11 cellular contexts compared by ENCODE assay signal in the genomic region with DNA sequence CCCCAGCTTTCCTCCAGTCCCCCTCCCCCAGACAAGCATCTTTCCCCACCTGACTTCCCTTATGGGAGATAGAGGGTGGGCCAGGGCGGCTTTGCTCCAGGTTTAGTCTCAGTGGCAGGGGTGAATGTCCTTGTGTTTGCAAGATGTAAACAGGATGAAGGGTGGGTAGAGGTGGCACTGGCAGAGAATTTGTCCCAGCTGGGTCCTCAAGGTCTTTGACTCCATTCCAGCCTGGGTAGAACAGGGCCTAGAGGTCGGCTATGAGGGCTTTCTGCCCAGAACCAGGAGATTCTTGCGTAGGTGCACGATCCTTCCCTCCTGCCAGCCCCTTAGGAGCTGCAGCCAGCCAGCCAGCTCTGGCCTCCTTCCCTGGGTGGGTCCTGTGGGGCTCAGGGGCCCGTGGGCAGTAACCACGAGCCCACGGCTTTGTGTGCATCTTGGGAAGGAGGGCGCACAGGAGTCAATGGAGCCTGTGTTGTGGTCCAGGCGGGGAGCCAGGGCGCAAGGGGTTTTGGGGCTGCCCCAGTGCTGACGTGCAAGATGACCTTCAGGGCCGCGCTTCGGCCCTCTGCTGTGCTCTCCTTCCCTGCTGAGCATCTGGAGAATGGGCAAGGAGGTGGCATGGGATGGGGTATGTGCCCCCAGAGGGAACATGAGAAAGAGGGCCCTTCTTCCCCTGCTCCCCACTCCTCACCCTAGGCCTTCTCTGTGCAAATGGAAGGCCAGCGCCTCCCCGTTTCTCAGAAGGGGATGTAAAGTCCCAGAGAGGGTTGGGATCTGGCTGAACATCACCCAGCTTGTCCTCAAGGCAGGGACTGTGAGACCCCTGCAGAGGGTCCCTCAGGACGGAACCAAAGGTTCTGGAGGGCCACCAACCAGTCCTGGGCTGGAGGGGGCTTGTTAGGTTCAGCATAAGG. TPM values are rescaled to one million over a fixed set of nuclear protein-coding genes. Genes with fewer than 3 reads are reported as not detected.
A peak's percentile ranks its signal among the peaks of the same experiment; 100 is the strongest.
DNase-seq lines count a peak whose midpoint lies in the region; ATAC-seq and TF ChIP-seq lines count a peak whose summit lies in the region.
"Had no signal": no experiment of that assay in that cellular context is flagged by ENCODE, and none has a peak within 500 bp of the region (broad histone marks: within the 10 kb centered on the region; RNA-seq: fewer than 3 reads in every experiment).

No MANE protein-coding gene starts in this region.

- no peak for TF ChIP-seq EP300 in SK-N-SH (IDR thresholded peaks at IDR 0.05; ENCODE audit: borderline replicate concordance in 1 of 2, low read depth in 1 of 2, low read length in 1 of 2)

- WGBS in SK-N-SH (ENCODE audit: low lambda C conversion rate): 89% methylated on average over 6 of the region's 17 CpGs

- no peaks in the 10 kb centered on the region for H3K79me2 ChIP-seq in SK-N-SH (ENCODE audit: insufficient read depth)

- ATAC-seq in SK-N-SH treated with all-trans-retinoic acid at 6 μM for 48 hours (no peak), gastrocnemius medialis (no peak), HG02870 (IDR thresholded peaks at IDR 0.05; ENCODE audit: unreplicated experiment) (no peak)

- peak overlapping the region; percentile 37; the same call in 1 of the 2 replicates for H3K9ac ChIP-seq in SK-N-SH

- TF ChIP-seq RAD21 in SK-N-SH (IDR thresholded peaks at IDR 0.05; ENCODE audit: low read length): no peak

- H3K36me3 ChIP-seq in SK-N-SH (replicated peaks in 1 of 2; ENCODE audit: control insufficient read depth in 1 of 2, insufficient read depth in 2 of 2, low read length in 1 of 2) (peaks cover 0 to 2% of the 10 kb centered on the region in 2 experiments), SJCRH30 (peaks cover 3% of the 10 kb centered on the region), gastrocnemius medialis (peaks cover 0 to 4% of the 10 kb centered on the region in 2 donors)
- H3K36me3 ChIP-seq: breast epithelium had no signal

- H3K4me3 ChIP-seq in SK-N-SH (ENCODE audit: low read depth in 2 of 2, low read length in 1 of 2) (no peak overlapping the region), SJCRH30 (peak overlapping the region; percentile 40), gastrocnemius medialis (no peak overlapping the region)
- H3K4me3 ChIP-seq: breast epithelium had no signal

- TF ChIP-seq CTCF in SK-N-SH (IDR thresholded peaks at IDR 0.05) (no peak), gastrocnemius medialis (IDR thresholded peaks at IDR 0.05 in 4 of 5, conservative IDR thresholded peaks at IDR 0.05 in 1 of 5) (no peak)

- H3K9me2 ChIP-seq in SK-N-SH: no peaks in the 10 kb centered on the region

- H3K27ac ChIP-seq in SK-N-SH (ENCODE audit: low read depth in 2 of 2, low read length in 1 of 2) (peak overlapping the region in 1 of 2 experiments; percentile 79; a peak in 1 of 4 replicates), SJCRH30 (peak overlapping the region; percentile 55; the same call in 1 of the 2 replicates), epithelial cell of prostate (peak overlapping the region; percentile 27), gastrocnemius medialis (peak overlapping the region; percentile 76 to 100 (median 84))
- H3K27ac ChIP-seq: 22Rv1 had no signal

- TF ChIP-seq POLR2A in gastrocnemius medialis (IDR thresholded peaks at IDR 0.05): no peak

- DNase-seq in SK-N-SH (no peak), SJCRH30 (no peak), epithelial cell of prostate (ENCODE audit: low read depth, low spot score) (no peak), gastrocnemius medialis (no peak), SHP77 (lab: John Stamatoyannopoulos, UW) (no peak), glomerular visceral epithelial cell (ENCODE audit: extremely low spot score) (no peak)

- H4K20me1 ChIP-seq in SK-N-SH (ENCODE audit: insufficient read depth): no peaks in the 10 kb centered on the region

- in situ Hi-C loops in gastrocnemius medialis (cut with MboI; ENCODE audit: low sequenced_read_pairs in 4 of 4): no loop called here

- H3K4me1 ChIP-seq in SK-N-SH (ENCODE audit: control insufficient read depth in 1 of 2, insufficient read depth in 2 of 2, low read depth in 1 of 2, low read length in 1 of 2) (peaks cover 31 to 34% of the 10 kb centered on the region in 2 experiments; a peak in 3 of 4 replicates), SJCRH30 (peaks cover 45% of the 10 kb centered on the region), gastrocnemius medialis (peaks cover 44 to 53% of the 10 kb centered on the region in 2 donors)

- intact Hi-C loops in gastrocnemius medialis (cut with DNase I; ENCODE audit: low total_unique reads): no loop called here

- H3K4me2 ChIP-seq in SK-N-SH: peak overlapping the region; percentile 82

- H3K27me3 ChIP-seq in SK-N-SH (ENCODE audit: insufficient read depth) (no peaks in the 10 kb centered on the region), SJCRH30 (no peaks in the 10 kb centered on the region), gastrocnemius medialis (no peaks in the 10 kb centered on the region)
- H3K27me3 ChIP-seq: breast epithelium had no signal

- H2AFZ ChIP-seq in SK-N-SH (ENCODE audit: low read depth): no peak overlapping the region; the same call in 1 of the 2 replicates

- no peaks in the 10 kb centered on the region for H3K9me3 ChIP-seq in SK-N-SH
- no peaks in the 10 kb centered on the region for H3K9me3 ChIP-seq in SJCRH30 (replicated peaks)
- no peaks in the 10 kb centered on the region for H3K9me3 ChIP-seq in gastrocnemius medialis
- H3K9me3 ChIP-seq: breast epithelium had no signal

- POLR2A ChIA-PET in SK-N-SH (lab: Yijun Ruan, JAX): interaction anchor here (0.7 kb wide), 1 partner anchor 30 kb away, joined by 3 read pairs; no protein-coding TSS in a partner anchor

- H3F3A ChIP-seq in SK-N-SH (replicated peaks; ENCODE audit: insufficient read depth): peaks cover 10% of the 10 kb centered on the region

- CTCF ChIA-PET in SK-N-SH (lab: Yijun Ruan, JAX): interaction anchor here (0.9 to 6.6 kb wide), 8 partner anchors 10 to 806 kb away, joined by 3 to 52 read pairs (median 5); partner anchors contain the start of genes POU3F1 and UTP11

TF ChIP-seq in SK-N-SH, 30 proteins besides CTCF, POLR2A, EP300 and RAD21 (continues in another document):
- TF ChIP-seq MEF2A (IDR thresholded peaks at IDR 0.05; ENCODE audit: borderline replicate concordance, low read depth) (no peak), FOXJ3 (CRISPR knock-in tag; IDR thresholded peaks at IDR 0.05) (no peak), RXRA (IDR thresholded peaks at IDR 0.05; ENCODE audit: borderline replicate concordance, low read depth) (no peak), MXI1 (IDR thresholded peaks at IDR 0.05; ENCODE audit: low read depth, low read length) (no peak)
- TF ChIP-seq, protein P1, sequence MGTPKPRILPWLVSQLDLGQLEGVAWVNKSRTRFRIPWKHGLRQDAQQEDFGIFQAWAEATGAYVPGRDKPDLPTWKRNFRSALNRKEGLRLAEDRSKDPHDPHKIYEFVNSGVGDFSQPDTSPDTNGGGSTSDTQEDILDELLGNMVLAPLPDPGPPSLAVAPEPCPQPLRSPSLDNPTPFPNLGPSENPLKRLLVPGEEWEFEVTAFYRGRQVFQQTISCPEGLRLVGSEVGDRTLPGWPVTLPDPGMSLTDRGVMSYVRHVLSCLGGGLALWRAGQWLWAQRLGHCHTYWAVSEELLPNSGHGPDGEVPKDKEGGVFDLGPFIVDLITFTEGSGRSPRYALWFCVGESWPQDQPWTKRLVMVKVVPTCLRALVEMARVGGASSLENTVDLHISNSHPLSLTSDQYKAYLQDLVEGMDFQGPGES (IDR thresholded peaks at IDR 0.05; ENCODE audit: low read depth, low read length): no peak

TF ChIP-seq in SK-N-SH treated with all-trans-retinoic acid at 6 μM for 48 hours, 23 proteins besides CTCF, POLR2A, EP300 and RAD21 (continues in another document):
- no peak for TF ChIP-seq ESRRG (CRISPR knock-in tag; IDR thresholded peaks at IDR 0.05)
- TF ChIP-seq CREB5 (CRISPR knock-in tag; IDR thresholded peaks at IDR 0.05; ENCODE audit: low read depth): no peak
- no peak for TF ChIP-seq TCF4 (CRISPR knock-in tag; IDR thresholded peaks at IDR 0.05; ENCODE audit: borderline replicate concordance)
- no peak for TF ChIP-seq SNAI2 (CRISPR knock-in tag; IDR thresholded peaks at IDR 0.05)
- no peak for TF ChIP-seq RARB (CRISPR knock-in tag; IDR thresholded peaks at IDR 0.05)
- TF ChIP-seq OSR1 (CRISPR knock-in tag; IDR thresholded peaks at IDR 0.05): no peak
- no peak for TF ChIP-seq ZC3H10 (CRISPR knock-in tag; IDR thresholded peaks at IDR 0.05)

RNA-seq across cellular contexts. Expression of gene POU3F1, which starts 15.7 kb away (rescaled TPM):
- polyA plus RNA-seq in SK-N-SH (2012; rRNA removed): not detected in 2 replicates
- polyA plus RNA-seq in SK-N-SH (2012; cell fraction: cytosol; rRNA removed): not detected in 2 replicates
- not detected in 2 replicates for polyA plus RNA-seq in SK-N-SH (2012; cell fraction: nucleus; rRNA removed)
- 1.6 and 1.7 TPM in 2 replicates for total RNA-seq in SJCRH30 (2014; rRNA removed; shearing (Covaris generic))
- total RNA-seq in gastrocnemius medialis: 1 to 10 TPM in 1 of 4 donors, under 1 TPM in 3; 0.13 to 2.3 (median 0.69) TPM
- total RNA-seq: subcutaneous adipose tissue had no signal

RNA-seq across cellular contexts. Expression of gene UTP11, which starts 18.3 kb away (rescaled TPM):
- polyA plus RNA-seq in SK-N-SH (2012; rRNA removed): 26.8 and 27.3 TPM in 2 replicates
- 38.0 and 45.1 TPM in 2 replicates for polyA plus RNA-seq in SK-N-SH (2012; cell fraction: cytosol; rRNA removed)
- 12.3 and 17.0 TPM in 2 replicates for polyA plus RNA-seq in SK-N-SH (2012; cell fraction: nucleus; rRNA removed)
- total RNA-seq in SJCRH30 (2014; rRNA removed; shearing (Covaris generic)): 125 and 128 TPM in 2 replicates
- 100 to 1,000 TPM; 141 to 206 (median 186) TPM for total RNA-seq in gastrocnemius medialis

RNA-seq across cellular contexts. Expression of gene FHL3, which starts 25.5 kb away (rescaled TPM):
- polyA plus RNA-seq in SK-N-SH (2012; rRNA removed): 4.2 and 6.8 TPM in 2 replicates
- polyA plus RNA-seq in SK-N-SH (2012; cell fraction: cytosol; rRNA removed): 4.1 and 7.3 TPM in 2 replicates
- 13.5 and 14.1 TPM in 2 replicates for polyA plus RNA-seq in SK-N-SH (2012; cell fraction: nucleus; rRNA removed)
- 17.6 and 20.6 TPM in 2 replicates for total RNA-seq in SJCRH30 (2014; rRNA removed; shearing (Covaris generic))
- total RNA-seq in gastrocnemius medialis: 1,000 to 10,000 TPM in 2 of 4 donors, 100 to 1,000 TPM in 2; 725 to 1,282 (median 1,051) TPM

RNA-seq across cellular contexts. Expression of gene SF3A3, which starts 41.0 kb away (rescaled TPM):
- 35.3 and 41.5 TPM in 2 replicates for polyA plus RNA-seq in SK-N-SH (2012; rRNA removed)
- polyA plus RNA-seq in SK-N-SH (2012; cell fraction: cytosol; rRNA removed): 46.3 and 54.9 TPM in 2 replicates
- polyA plus RNA-seq in SK-N-SH (2012; cell fraction: nucleus; rRNA removed): 23.1 and 44.0 TPM in 2 replicates
- 187 and 190 TPM in 2 replicates for total RNA-seq in SJCRH30 (2014; rRNA removed; shearing (Covaris generic))
- total RNA-seq in gastrocnemius medialis: 10 to 100 TPM; 23.0 to 41.4 (median 34.8) TPM

Comparison
In these comparisons a context has a peak if more than half of its experiments do, and no peak if none do; other contexts are left out.
1. RNA of gene FHL3, which starts 25.5 kb away (total RNA-seq): 725 to 1,282 TPM in gastrocnemius medialis; 17.6 to 20.6 TPM in SJCRH30; every median in the first group is over 10 times any median in the second.